ENCODE assay signal across 8 cellular contexts in genomic region chr21:46368533-46369285, GRCh38. TPM values are rescaled to one million over a fixed set of nuclear protein-coding genes. Genes with fewer than 3 reads are reported as not detected.
DNase-seq lines count a peak whose midpoint lies in the region; ATAC-seq, FAIRE-seq and TF ChIP-seq lines count a peak whose summit lies in the region.

No MANE protein-coding gene starts in this region.

- peak; percentile 58 for ATAC-seq in HG02588 (IDR thresholded peaks at IDR 0.05; ENCODE audit: unreplicated experiment)

- H3K36me3 Mint-ChIP-seq in activated CD4-positive, alpha-beta memory T cell treated with anti-CD3 and anti-CD28 coated beads, Interleukin-2, amount 10 ng/mL, durations not matched to agents 7 days and 5 days (ENCODE audit: low read depth), result peaks cover 59% of the 10 kb centered on the region
- peaks cover 21% of the 10 kb centered on the region for H3K36me3 Mint-ChIP-seq in neural crest cell (ENCODE audit: low read depth)

- H3K4me3 Mint-ChIP-seq in activated CD4-positive, alpha-beta memory T cell treated with anti-CD3 and anti-CD28 coated beads, Interleukin-2, amount 10 ng/mL, durations not matched to agents 7 days and 5 days, result peak overlapping the region; percentile 14
- H3K4me3 Mint-ChIP-seq in neural crest cell, result no peak overlapping the region

- intact Hi-C loops in colonic mucosa (cut with DNase I), result no loop called here

- no peaks in the 10 kb centered on the region for H3K4me1 ChIP-seq in colonic mucosa

- H3K9me3 Mint-ChIP-seq in activated CD4-positive, alpha-beta memory T cell treated with anti-CD3 and anti-CD28 coated beads, Interleukin-2, amount 10 ng/mL, durations not matched to agents 7 days and 5 days, result no peaks in the 10 kb centered on the region
- no peaks in the 10 kb centered on the region for H3K9me3 Mint-ChIP-seq in neural crest cell

- no peaks in the 10 kb centered on the region for H3K27me3 Mint-ChIP-seq in activated CD4-positive, alpha-beta memory T cell treated with anti-CD3 and anti-CD28 coated beads, Interleukin-2, amount 10 ng/mL, durations not matched to agents 7 days and 5 days
- no peaks in the 10 kb centered on the region for H3K27me3 Mint-ChIP-seq in neural crest cell (ENCODE audit: low read depth)

- CTCF ChIA-PET in activated CD4-positive, alpha-beta memory T cell treated with anti-CD3 and anti-CD28 coated beads, Interleukin-2, amount 10 ng/mL, durations not matched to agents 7 days and 5 days (lab: Charles Lee), result interaction anchor here (0.8 to 1.8 kb wide), 2 partner anchors 225 to 398 kb away, joined by 3 to 6 read pairs; no protein-coding TSS in a partner anchor

- TF ChIP-seq CTCF in neural crest cell (conservative IDR thresholded peaks at IDR 0.05) (no peak), colonic mucosa (IDR thresholded peaks at IDR 0.05) (no peak)

- H3K27me3 ChIP-seq in colonic mucosa, result no peaks in the 10 kb centered on the region

- peak overlapping the region; percentile 83 for H3K27ac Mint-ChIP-seq in activated CD4-positive, alpha-beta memory T cell treated with anti-CD3 and anti-CD28 coated beads, Interleukin-2, amount 10 ng/mL, durations not matched to agents 7 days and 5 days
- peak overlapping the region; percentile 31 for H3K27ac Mint-ChIP-seq in neural crest cell (ENCODE audit: unreplicated experiment)

- no peak overlapping the region for H3K9ac ChIP-seq in colonic mucosa (ENCODE audit: low read depth in 2 of 2, low read length in 2 of 2)

- TF ChIP-seq POLR2A in GM12892 (IDR thresholded peaks at IDR 0.05; ENCODE audit: low read depth, low read length), result peak; percentile 62

- POLR2A ChIA-PET in activated CD4-positive, alpha-beta memory T cell treated with anti-CD3 and anti-CD28 coated beads, Interleukin-2, amount 10 ng/mL, durations not matched to agents 7 days and 5 days (lab: Charles Lee), result interaction anchor here (1.1 to 2.3 kb wide), 5 partner anchors 43 to 84 kb away, joined by 3 to 9 read pairs (median 3); partner anchors contain the start of genes C21orf58 and PCNT

- FAIRE-seq in GM12892 (lab: Jason Lieb, UNC), result peak; percentile 92

- DNase-seq in GM12892 (ENCODE audit: insufficient read length) (no peak), neural crest cell (ENCODE audit: low read depth, low spot score) (no peak), colonic mucosa (no peak), NCI-H524 (lab: John Stamatoyannopoulos, UW) (no peak), mucosa of gallbladder (ENCODE audit: low spot score) (no peak), NCI-H146 treated with DMSO at 0.1 percent for 48 hours (lab: John Stamatoyannopoulos, UW; ENCODE audit: unreplicated experiment) (no peak)
- DNase-seq in activated CD4-positive, alpha-beta memory T cell treated with anti-CD3 and anti-CD28 coated beads, Interleukin-2, amount 10 ng/mL, durations not matched to agents 7 days and 5 days, result peak; percentile 67

- H3K27ac ChIP-seq in colonic mucosa, result no peak overlapping the region

- H3K36me3 ChIP-seq in colonic mucosa, result no peaks in the 10 kb centered on the region

- H3K4me3 ChIP-seq in colonic mucosa, result no peak overlapping the region

- H3K9me3 ChIP-seq in colonic mucosa, result no peaks in the 10 kb centered on the region

- H3K4me1 Mint-ChIP-seq in activated CD4-positive, alpha-beta memory T cell treated with anti-CD3 and anti-CD28 coated beads, Interleukin-2, amount 10 ng/mL, durations not matched to agents 7 days and 5 days, result peaks cover 33% of the 10 kb centered on the region
- H3K4me1 Mint-ChIP-seq in neural crest cell, result no peaks in the 10 kb centered on the region

RNA-seq across cellular contexts. Expression of gene PCNT, which starts 44.8 kb away (rescaled TPM):
- polyA plus RNA-seq in GM12892 (2012; ENCODE audit: missing spikeins), result 22.6 TPM
- 10 to 100 TPM; 63.7 to 63.9 TPM for total RNA-seq in activated CD4-positive, alpha-beta memory T cell treated with anti-CD3 and anti-CD28 coated beads, Interleukin-2, amount 10 ng/mL, durations not matched to agents 7 days and 5 days
- total RNA-seq in neural crest cell (54.8 and 60.4 TPM in 2 replicates), colonic mucosa (10 to 100 TPM; 15.1 to 32.5 TPM), mucosa of gallbladder (31.0 TPM)

RNA-seq across cellular contexts. Expression of gene C21orf58, which starts 45.0 kb away (rescaled TPM):
- 7.1 TPM for polyA plus RNA-seq in GM12892 (2012; ENCODE audit: missing spikeins)
- 10 to 100 TPM; 47.7 to 49.4 TPM for total RNA-seq in activated CD4-positive, alpha-beta memory T cell treated with anti-CD3 and anti-CD28 coated beads, Interleukin-2, amount 10 ng/mL, durations not matched to agents 7 days and 5 days
- total RNA-seq in neural crest cell (61.0 and 61.5 TPM in 2 replicates), colonic mucosa (10 to 100 TPM in 1 of 2 donors, 1 to 10 TPM in 1; 5.5 to 25.7 TPM), mucosa of gallbladder (4.4 TPM)
